9 cellular contexts compared by ENCODE assay signal in the genomic region with DNA sequence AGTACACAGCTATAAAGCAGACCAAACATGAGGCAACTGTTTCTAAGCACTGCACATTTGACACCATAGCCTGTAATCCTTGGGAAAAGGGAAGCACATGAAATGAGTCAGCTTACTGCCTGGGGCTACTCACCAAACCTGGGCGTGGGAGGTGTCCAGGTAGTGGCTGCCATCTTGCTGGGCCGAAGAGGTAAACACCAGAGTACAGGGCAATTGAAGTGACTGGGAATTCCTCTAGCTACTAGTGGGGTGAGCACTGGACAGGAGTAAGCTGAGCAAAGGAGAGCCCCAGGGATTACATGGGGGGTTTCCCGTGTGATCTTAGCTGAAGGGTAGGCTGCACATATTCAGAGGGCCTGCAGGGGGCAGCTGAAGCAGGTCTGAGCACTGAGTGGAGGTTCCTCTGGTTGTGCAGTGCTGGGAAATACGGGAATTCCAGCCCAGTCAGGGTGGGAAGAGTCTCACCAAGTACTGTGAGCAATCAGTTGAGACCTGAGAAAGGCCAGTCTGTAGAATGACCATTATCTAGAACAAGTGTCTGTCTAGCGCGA.
DNase-seq lines count a peak whose midpoint lies in the region; ATAC-seq and TF ChIP-seq lines count a peak whose summit lies in the region.
"Had no signal": no experiment of that assay in that cellular context is flagged by ENCODE, and none has a peak within 500 bp of the region (broad histone marks: within the 10 kb centered on the region; RNA-seq: fewer than 3 reads in every experiment).

No MANE protein-coding gene starts in this region.

- H3K27me3 ChIP-seq in osteoblast (ENCODE audit: insufficient read depth, low read length) (peaks cover 40% of the 10 kb centered on the region), transverse colon (no peaks in the 10 kb centered on the region)

- peak; percentile 55 for ATAC-seq in activated CD8-positive, alpha-beta T cell treated with anti-CD3 and anti-CD28 coated beads for 36 hours
- ATAC-seq in activated CD8-positive, alpha-beta T cell treated with anti-CD3 and anti-CD28 coated beads, Interleukin-2, amount 10 ng/mL, durations not matched to agents 7 days and 5 days = no peak
- ATAC-seq in HG03558 (IDR thresholded peaks at IDR 0.05; ENCODE audit: extremely low read depth, unreplicated experiment) (peak; percentile 56), T-cell (replicated peaks in 1 of 4) (no peak)

- intact Hi-C loops in activated CD8-positive, alpha-beta T cell treated with anti-CD3 and anti-CD28 coated beads for 36 hours (cut with micrococcal nuclease) = no loop called here
- intact Hi-C loops in transverse colon (cut with DNase I; ENCODE audit: low total_unique reads) = no loop called here

- H3K27ac Mint-ChIP-seq in activated CD8-positive, alpha-beta T cell treated with anti-CD3 and anti-CD28 coated beads for 36 hours = no peak overlapping the region
- no peak overlapping the region for H3K27ac Mint-ChIP-seq in activated CD8-positive, alpha-beta T cell treated with anti-CD3 and anti-CD28 coated beads, Interleukin-2, amount 10 ng/mL, durations not matched to agents 7 days and 5 days
- H3K27ac Mint-ChIP-seq in brain = no peak overlapping the region
- H3K27ac Mint-ChIP-seq in T-cell = no peak overlapping the region
- H3K27ac Mint-ChIP-seq in activated naive CD4-positive, alpha-beta T cell treated with anti-CD3 and anti-CD28 coated beads, Interleukin-2, amount 10 ng/mL, durations not matched to agents 7 days and 5 days = no peak overlapping the region

- TF ChIP-seq CTCF in activated CD8-positive, alpha-beta T cell treated with anti-CD3 and anti-CD28 coated beads for 36 hours (IDR thresholded peaks at IDR 0.05) = peak; percentile 44
- TF ChIP-seq CTCF in brain (conservative IDR thresholded peaks at IDR 0.05) (peak; percentile 13 to 17), osteoblast (IDR thresholded peaks at IDR 0.05; ENCODE audit: extremely low read depth, low read depth, low read length) (peak; percentile 49), transverse colon (IDR thresholded peaks at IDR 0.05) (no peak)

- CTCF ChIA-PET in activated CD8-positive, alpha-beta T cell treated with anti-CD3 and anti-CD28 coated beads for 36 hours (lab: Charles Lee) = interaction anchor here (0.8 to 2.0 kb wide), 8 partner anchors 11 to 658 kb away, joined by 3 to 7 read pairs (median 3); no protein-coding TSS in a partner anchor
- CTCF ChIA-PET in activated CD8-positive, alpha-beta T cell treated with anti-CD3 and anti-CD28 coated beads, Interleukin-2, amount 10 ng/mL, durations not matched to agents 7 days and 5 days (lab: Charles Lee) = interaction anchor here (0.8 to 1.4 kb wide), 4 partner anchors 11 to 255 kb away, joined by 3 read pairs; no protein-coding TSS in a partner anchor
- CTCF ChIA-PET in T-cell (lab: Charles Lee) = no interaction called here
- CTCF ChIA-PET in activated naive CD4-positive, alpha-beta T cell treated with anti-CD3 and anti-CD28 coated beads, Interleukin-2, amount 10 ng/mL, durations not matched to agents 7 days and 5 days (lab: Charles Lee) = interaction anchor here (0.6 to 1.4 kb wide), 4 partner anchors 13 to 1129 kb away, joined by 3 to 6 read pairs (median 4); no protein-coding TSS in a partner anchor

- H3K79me2 ChIP-seq in osteoblast (ENCODE audit: insufficient read depth, low read length) = no peaks in the 10 kb centered on the region
- H3K79me2 ChIP-seq: parathyroid adenoma had no signal

- H4K20me1 ChIP-seq in osteoblast (ENCODE audit: insufficient read depth, low read length) = no peaks in the 10 kb centered on the region

- peaks cover 14% of the 10 kb centered on the region for H3K27me3 Mint-ChIP-seq in activated CD8-positive, alpha-beta T cell treated with anti-CD3 and anti-CD28 coated beads for 36 hours
- peaks cover 20% of the 10 kb centered on the region for H3K27me3 Mint-ChIP-seq in activated CD8-positive, alpha-beta T cell treated with anti-CD3 and anti-CD28 coated beads, Interleukin-2, amount 10 ng/mL, durations not matched to agents 7 days and 5 days (ENCODE audit: low read depth)
- H3K27me3 Mint-ChIP-seq in brain = no peaks in the 10 kb centered on the region
- H3K27me3 Mint-ChIP-seq in T-cell = peaks cover 20 to 32% of the 10 kb centered on the region in 2 donors
- peaks cover 5% of the 10 kb centered on the region for H3K27me3 Mint-ChIP-seq in activated naive CD4-positive, alpha-beta T cell treated with anti-CD3 and anti-CD28 coated beads, Interleukin-2, amount 10 ng/mL, durations not matched to agents 7 days and 5 days

- POLR2A ChIA-PET in activated CD8-positive, alpha-beta T cell treated with anti-CD3 and anti-CD28 coated beads for 36 hours (lab: Charles Lee) = no interaction called here
- POLR2A ChIA-PET in activated CD8-positive, alpha-beta T cell treated with anti-CD3 and anti-CD28 coated beads, Interleukin-2, amount 10 ng/mL, durations not matched to agents 7 days and 5 days (lab: Charles Lee) = no interaction called here
- POLR2A ChIA-PET in T-cell (lab: Charles Lee) = interaction anchor here in 1 of 2 donors (0.7 kb wide), 1 partner anchor 1071 kb away, joined by 3 read pairs; no protein-coding TSS in a partner anchor

- DNase-seq in activated CD8-positive, alpha-beta T cell treated with anti-CD3 and anti-CD28 coated beads for 36 hours = peak; percentile 14
- DNase-seq in activated CD8-positive, alpha-beta T cell treated with anti-CD3 and anti-CD28 coated beads, Interleukin-2, amount 10 ng/mL, durations not matched to agents 7 days and 5 days = no peak
- DNase-seq in osteoblast (ENCODE audit: insufficient read length, low spot score, missing footprints) = no peak
- no peak for DNase-seq in T-cell
- no peak for DNase-seq in transverse colon
- DNase-seq in activated naive CD4-positive, alpha-beta T cell treated with anti-CD3 and anti-CD28 coated beads, Interleukin-2, amount 10 ng/mL, durations not matched to agents 7 days and 5 days = no peak

- H3K4me1 ChIP-seq in osteoblast (ENCODE audit: insufficient read depth, low read length) (peaks cover 17% of the 10 kb centered on the region), transverse colon (no peaks in the 10 kb centered on the region)
- H3K4me1 ChIP-seq: parathyroid adenoma had no signal

- H3K4me1 Mint-ChIP-seq in activated CD8-positive, alpha-beta T cell treated with anti-CD3 and anti-CD28 coated beads for 36 hours (ENCODE audit: low read depth) = no peaks in the 10 kb centered on the region
- H3K4me1 Mint-ChIP-seq in activated CD8-positive, alpha-beta T cell treated with anti-CD3 and anti-CD28 coated beads, Interleukin-2, amount 10 ng/mL, durations not matched to agents 7 days and 5 days (ENCODE audit: low read depth) = no peaks in the 10 kb centered on the region
- H3K4me1 Mint-ChIP-seq in brain (peaks cover 11% of the 10 kb centered on the region), T-cell (no peaks in the 10 kb centered on the region)
- no peaks in the 10 kb centered on the region for H3K4me1 Mint-ChIP-seq in activated naive CD4-positive, alpha-beta T cell treated with anti-CD3 and anti-CD28 coated beads, Interleukin-2, amount 10 ng/mL, durations not matched to agents 7 days and 5 days

- TF ChIP-seq EP300 in transverse colon (IDR thresholded peaks at IDR 0.05; ENCODE audit: low read depth) = no peak

- no peak for TF ChIP-seq POLR2A in transverse colon (IDR thresholded peaks at IDR 0.05)

- H3K27ac ChIP-seq in osteoblast (ENCODE audit: low read depth, low read length) (no peak overlapping the region), transverse colon (no peak overlapping the region)
- H3K27ac ChIP-seq: parathyroid adenoma had no signal

- H3K4me3 Mint-ChIP-seq in activated CD8-positive, alpha-beta T cell treated with anti-CD3 and anti-CD28 coated beads for 36 hours = no peak overlapping the region
- no peak overlapping the region for H3K4me3 Mint-ChIP-seq in activated CD8-positive, alpha-beta T cell treated with anti-CD3 and anti-CD28 coated beads, Interleukin-2, amount 10 ng/mL, durations not matched to agents 7 days and 5 days
- no peak overlapping the region for H3K4me3 Mint-ChIP-seq in brain
- no peak overlapping the region for H3K4me3 Mint-ChIP-seq in T-cell
- no peak overlapping the region for H3K4me3 Mint-ChIP-seq in activated naive CD4-positive, alpha-beta T cell treated with anti-CD3 and anti-CD28 coated beads, Interleukin-2, amount 10 ng/mL, durations not matched to agents 7 days and 5 days

- no peak overlapping the region for H3K4me2 ChIP-seq in osteoblast (ENCODE audit: insufficient read depth, low read length)

- WGBS in transverse colon (ENCODE audit: low coverage in 1 of 2), 2 donors = 67 to 72% methylated on average over 3 to 6 of the region's 6 CpGs

- H2AFZ ChIP-seq in osteoblast (ENCODE audit: low read length) = no peak overlapping the region
- H2AFZ ChIP-seq: parathyroid adenoma had no signal

- H3K36me3 ChIP-seq in osteoblast (ENCODE audit: insufficient read depth, low read length) = no peaks in the 10 kb centered on the region
- H3K36me3 ChIP-seq in transverse colon = no peaks in the 10 kb centered on the region

- in situ Hi-C loops in transverse colon (cut with MboI; ENCODE audit: low pct_ligation_motif_present in 1 of 4, low pct_unique_long_range_greater_than_20kb in 1 of 4, low sequenced_read_pairs in 3 of 4) = no loop called here

- H3K9me3 ChIP-seq in osteoblast (ENCODE audit: low read depth, low read length) = no peaks in the 10 kb centered on the region
- H3K9me3 ChIP-seq in transverse colon = no peaks in the 10 kb centered on the region

- no peaks in the 10 kb centered on the region for H3K36me3 Mint-ChIP-seq in activated CD8-positive, alpha-beta T cell treated with anti-CD3 and anti-CD28 coated beads for 36 hours (ENCODE audit: low read depth)
- H3K36me3 Mint-ChIP-seq in activated CD8-positive, alpha-beta T cell treated with anti-CD3 and anti-CD28 coated beads, Interleukin-2, amount 10 ng/mL, durations not matched to agents 7 days and 5 days (ENCODE audit: low read depth) = no peaks in the 10 kb centered on the region
- H3K36me3 Mint-ChIP-seq in brain = no peaks in the 10 kb centered on the region
- H3K36me3 Mint-ChIP-seq in T-cell = no peaks in the 10 kb centered on the region
- no peaks in the 10 kb centered on the region for H3K36me3 Mint-ChIP-seq in activated naive CD4-positive, alpha-beta T cell treated with anti-CD3 and anti-CD28 coated beads, Interleukin-2, amount 10 ng/mL, durations not matched to agents 7 days and 5 days

- H3K9me3 Mint-ChIP-seq in activated CD8-positive, alpha-beta T cell treated with anti-CD3 and anti-CD28 coated beads for 36 hours = no peaks in the 10 kb centered on the region
- H3K9me3 Mint-ChIP-seq in activated CD8-positive, alpha-beta T cell treated with anti-CD3 and anti-CD28 coated beads, Interleukin-2, amount 10 ng/mL, durations not matched to agents 7 days and 5 days (ENCODE audit: insufficient read depth) = no peaks in the 10 kb centered on the region
- no peaks in the 10 kb centered on the region for H3K9me3 Mint-ChIP-seq in brain
- H3K9me3 Mint-ChIP-seq in T-cell = no peaks in the 10 kb centered on the region
- H3K9me3 Mint-ChIP-seq in activated naive CD4-positive, alpha-beta T cell treated with anti-CD3 and anti-CD28 coated beads, Interleukin-2, amount 10 ng/mL, durations not matched to agents 7 days and 5 days = no peaks in the 10 kb centered on the region

- H3K4me3 ChIP-seq in osteoblast (ENCODE audit: insufficient read depth, low read length) = no peak overlapping the region
- H3K4me3 ChIP-seq in transverse colon = no peak overlapping the region

Comparison
In these comparisons a context has a peak if more than half of its experiments do, and no peak if none do; other contexts are left out.
1. ATAC-seq: peak in activated CD8-positive, alpha-beta T cell treated with anti-CD3 and anti-CD28 coated beads for 36 hours (single experiment) and HG03558 (single experiment); none in activated CD8-positive, alpha-beta T cell treated with anti-CD3 and anti-CD28 coated beads, Interleukin-2, amount 10 ng/mL, durations not matched to agents 7 days and 5 days (single experiment) and T-cell (0 of 4).
2. CTCF ChIP-seq: peak in activated CD8-positive, alpha-beta T cell treated with anti-CD3 and anti-CD28 coated beads for 36 hours (single experiment), brain (2 of 2) and osteoblast (single experiment); none in transverse colon (0 of 5).
3. CTCF ChIA-PET loops: an anchor here in activated CD8-positive, alpha-beta T cell treated with anti-CD3 and anti-CD28 coated beads for 36 hours (0.8 to 2.0 kb wide), activated CD8-positive, alpha-beta T cell treated with anti-CD3 and anti-CD28 coated beads, Interleukin-2, amount 10 ng/mL, durations not matched to agents 7 days and 5 days (0.8 to 1.4 kb wide) and activated naive CD4-positive, alpha-beta T cell treated with anti-CD3 and anti-CD28 coated beads, Interleukin-2, amount 10 ng/mL, durations not matched to agents 7 days and 5 days (0.6 to 1.4 kb wide); none called in T-cell.